In genomic region chr9:38621434-38622082, GRCh38 we compare ENCODE assay signal across 8 cellular contexts. TPM values are rescaled to one million over a fixed set of nuclear protein-coding genes. Genes with fewer than 3 reads are reported as not detected.
DNase-seq lines count a peak whose midpoint lies in the region; ATAC-seq, FAIRE-seq and TF ChIP-seq lines count a peak whose summit lies in the region.

No MANE protein-coding gene starts in this region.

- no peak overlapping the region for H3K27ac Mint-ChIP-seq in memory B cell
- no peak overlapping the region for H3K27ac Mint-ChIP-seq in stimulated activated memory B cell treated with anti-CD40 and anti-IgM and Interleukin-4, amounts not matched to agents 10 μg/mL and 1 μg/mL and 100 μg/mL, for 72 hours

- H3K27me3 Mint-ChIP-seq in memory B cell = peaks cover 19% of the 10 kb centered on the region
- peaks cover 44% of the 10 kb centered on the region for H3K27me3 Mint-ChIP-seq in stimulated activated memory B cell treated with anti-CD40 and anti-IgM and Interleukin-4, amounts not matched to agents 10 μg/mL and 1 μg/mL and 100 μg/mL, for 72 hours

- FAIRE-seq in bronchial epithelial cell (lab: Jason Lieb, UNC) = no peak

- no peaks in the 10 kb centered on the region for H3K36me3 ChIP-seq in bronchial epithelial cell (ENCODE audit: control insufficient read depth, insufficient read depth, low read length)

- H3K27me3 ChIP-seq in bronchial epithelial cell (ENCODE audit: control insufficient read depth, insufficient read depth, low read length) = no peaks in the 10 kb centered on the region

- peaks cover 10% of the 10 kb centered on the region for H3K4me1 Mint-ChIP-seq in memory B cell
- H3K4me1 Mint-ChIP-seq in stimulated activated memory B cell treated with anti-CD40 and anti-IgM and Interleukin-4, amounts not matched to agents 10 μg/mL and 1 μg/mL and 100 μg/mL, for 72 hours = peaks cover 22% of the 10 kb centered on the region

- H3K9me3 Mint-ChIP-seq in memory B cell = peaks cover 8% of the 10 kb centered on the region
- peaks cover 8% of the 10 kb centered on the region for H3K9me3 Mint-ChIP-seq in stimulated activated memory B cell treated with anti-CD40 and anti-IgM and Interleukin-4, amounts not matched to agents 10 μg/mL and 1 μg/mL and 100 μg/mL, for 72 hours

- DNase-seq in T-helper 22 cell (ENCODE audit: low read depth) (peak; percentile 32), bronchial epithelial cell (ENCODE audit: low read depth) (no peak), memory B cell (ENCODE audit: low spot score in 2 of 2) (peak in 1 of 2 donors; percentile 32), ureter (ENCODE audit: low spot score) (no peak)
- DNase-seq in effector CD8-positive, alpha-beta T cell (lab: John Stamatoyannopoulos, UW) = no peak

- H3K36me3 Mint-ChIP-seq in memory B cell = no peaks in the 10 kb centered on the region
- H3K36me3 Mint-ChIP-seq in stimulated activated memory B cell treated with anti-CD40 and anti-IgM and Interleukin-4, amounts not matched to agents 10 μg/mL and 1 μg/mL and 100 μg/mL, for 72 hours = no peaks in the 10 kb centered on the region

- peak overlapping the region; percentile 54 for H3K4me3 Mint-ChIP-seq in memory B cell
- H3K4me3 Mint-ChIP-seq in stimulated activated memory B cell treated with anti-CD40 and anti-IgM and Interleukin-4, amounts not matched to agents 10 μg/mL and 1 μg/mL and 100 μg/mL, for 72 hours = peak overlapping the region; percentile 83

- TF ChIP-seq CTCF in bronchial epithelial cell (IDR thresholded peaks at IDR 0.05; ENCODE audit: insufficient read depth, low read length, severe bottlenecking) = no peak

- peak overlapping the region; percentile 76 for H3K4me3 ChIP-seq in bronchial epithelial cell (ENCODE audit: low read depth, low read length)

- ATAC-seq in GM18511 (IDR thresholded peaks at IDR 0.05; ENCODE audit: unreplicated experiment) = peak; percentile 50
- ATAC-seq in HG03095 (IDR thresholded peaks at IDR 0.05; ENCODE audit: unreplicated experiment) = peak; percentile 26
- peak; percentile 26 for ATAC-seq in memory B cell (ENCODE audit: low read depth)
- peak; percentile 46 for ATAC-seq in stimulated activated memory B cell treated with anti-CD40 and anti-IgM and Interleukin-4, amounts not matched to agents 10 μg/mL and 1 μg/mL and 100 μg/mL, for 72 hours

RNA-seq across cellular contexts. Expression of gene ANKRD18A, which starts 1.2 kb away (rescaled TPM):
- total RNA-seq in bronchial epithelial cell = 1.6 and 3.3 TPM in 2 replicates
- total RNA-seq in ureter = 16.6 TPM
